Comparison of ENCODE assay signal across 8 cellular contexts in the genomic region with DNA sequence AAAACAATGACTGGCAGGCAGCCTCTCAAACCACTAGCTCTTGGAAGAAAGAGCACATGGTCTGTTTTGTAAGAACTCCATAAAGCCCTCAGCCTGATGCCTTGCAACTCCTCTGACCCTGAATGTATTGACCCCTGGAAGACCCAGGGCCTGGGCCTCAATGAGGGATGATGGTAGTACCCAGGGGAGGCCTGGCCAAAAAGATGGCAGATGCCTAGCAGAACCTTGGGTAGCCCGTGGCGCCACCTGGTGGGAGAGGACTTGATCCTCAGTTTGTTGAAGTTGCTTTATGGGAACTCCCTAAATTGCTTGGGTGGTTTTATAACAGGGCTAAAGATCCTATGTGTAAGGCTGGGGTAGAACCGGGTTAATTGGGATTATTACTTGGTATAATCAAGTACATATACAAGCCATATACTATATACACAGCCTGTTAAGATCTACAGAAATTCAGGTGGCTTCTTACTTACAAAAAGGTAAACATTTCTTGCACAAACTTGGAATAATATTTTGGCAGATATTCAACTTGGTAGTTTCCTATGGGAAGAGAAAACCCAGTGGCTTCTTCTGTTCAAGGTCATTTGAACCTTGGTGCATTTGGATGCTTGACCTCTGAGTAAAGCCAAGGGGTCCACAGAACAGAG.
DNase-seq lines count a peak whose midpoint lies in the region; ATAC-seq, FAIRE-seq and TF ChIP-seq lines count a peak whose summit lies in the region.

No MANE protein-coding gene starts in this region.

- H3K9me3 Mint-ChIP-seq in astrocyte (ENCODE audit: unreplicated experiment) = peaks cover 5% of the 10 kb centered on the region

- H3K9me3 ChIP-seq in MG63 = no peaks in the 10 kb centered on the region
- no peaks in the 10 kb centered on the region for H3K9me3 ChIP-seq in astrocyte (ENCODE audit: insufficient read depth, low read depth, low read length)

- no peak overlapping the region for H2AFZ ChIP-seq in astrocyte (ENCODE audit: low read depth, low read length)

- H3K9ac ChIP-seq in astrocyte (ENCODE audit: low read length) = no peak overlapping the region

- no peaks in the 10 kb centered on the region for H3K79me2 ChIP-seq in astrocyte (ENCODE audit: insufficient read depth, low read length)

- H3K36me3 Mint-ChIP-seq in astrocyte (ENCODE audit: low read depth, unreplicated experiment) = no peaks in the 10 kb centered on the region

- no peak for FAIRE-seq in astrocyte (lab: Jason Lieb, UNC)
- FAIRE-seq in islet of Langerhans (lab: Jason Lieb, UNC) = peak; percentile 17

- no peaks in the 10 kb centered on the region for H3K4me1 Mint-ChIP-seq in astrocyte (ENCODE audit: low read depth, unreplicated experiment)

- no peak overlapping the region for H3K4me3 Mint-ChIP-seq in astrocyte (ENCODE audit: unreplicated experiment)

- DNase-seq in Right ventricle myocardium inferior (ENCODE audit: missing footprints) (peak; percentile 89), cardiac septum (ENCODE audit: low spot score) (no peak), MG63 (peak; percentile 68), T-helper 1 cell (peak in 4 of 5 donors; percentile 30 to 62 (median 40)), astrocyte (ENCODE audit: low read depth) (no peak), cerebellum (ENCODE audit: low spot score) (no peak)
- DNase-seq in stimulated activated CD4-positive, alpha-beta T cell treated with anti-CD3 and anti-CD28 coated beads, Interleukin-4, amount 100 ng/mL, for 4 hours = peak; percentile 47 to 68

- no peak overlapping the region for H3K27ac ChIP-seq in astrocyte (ENCODE audit: low read depth, low read length)

- no peak overlapping the region for H3K27ac Mint-ChIP-seq in astrocyte (ENCODE audit: unreplicated experiment)

- no peaks in the 10 kb centered on the region for H3K27me3 ChIP-seq in MG63
- no peaks in the 10 kb centered on the region for H3K27me3 ChIP-seq in astrocyte (ENCODE audit: insufficient read depth, low read length)

- ATAC-seq in Right ventricle myocardium inferior = no peak

- H3K4me3 ChIP-seq in MG63 (no peak overlapping the region), astrocyte (ENCODE audit: insufficient read depth, low read depth, low read length) (no peak overlapping the region)

- no peaks in the 10 kb centered on the region for H3K4me1 ChIP-seq in astrocyte (ENCODE audit: insufficient read depth, low read length)

- peaks cover 8% of the 10 kb centered on the region for H3K27me3 Mint-ChIP-seq in astrocyte (ENCODE audit: low read depth, unreplicated experiment)

- H3K36me3 ChIP-seq in MG63 = no peaks in the 10 kb centered on the region
- H3K36me3 ChIP-seq in astrocyte (ENCODE audit: insufficient read depth, low read length) = no peaks in the 10 kb centered on the region

- TF ChIP-seq CTCF in astrocyte (IDR thresholded peaks at IDR 0.05; ENCODE audit: insufficient read depth, low read depth, low read length) = peak; percentile 48

- H4K20me1 ChIP-seq in astrocyte (ENCODE audit: insufficient read depth, low read length) = no peaks in the 10 kb centered on the region

- intact Hi-C loops in Right ventricle myocardium inferior (cut with DNase I) (no loop called here), cardiac septum (cut with DNase I) (loop anchor here (10.0 kb wide), 1 partner anchor 174 kb away; the partner anchor contains the start of gene NANOS1)

- H3K4me2 ChIP-seq in astrocyte (ENCODE audit: low read length) = no peak overlapping the region

Comparison
In these comparisons a context has a peak if more than half of its experiments do, and no peak if none do; other contexts are left out.
1. DNase-seq: peak in Right ventricle myocardium inferior (single experiment), MG63 (single experiment), T-helper 1 cell (4 of 5) and stimulated activated CD4-positive, alpha-beta T cell treated with anti-CD3 and anti-CD28 coated beads, Interleukin-4, amount 100 ng/mL, for 4 hours (2 of 2); none in cardiac septum (single experiment), astrocyte (single experiment) and cerebellum (single experiment).